Comparison of ENCODE assay signal across 8 cellular contexts in the genomic region with DNA sequence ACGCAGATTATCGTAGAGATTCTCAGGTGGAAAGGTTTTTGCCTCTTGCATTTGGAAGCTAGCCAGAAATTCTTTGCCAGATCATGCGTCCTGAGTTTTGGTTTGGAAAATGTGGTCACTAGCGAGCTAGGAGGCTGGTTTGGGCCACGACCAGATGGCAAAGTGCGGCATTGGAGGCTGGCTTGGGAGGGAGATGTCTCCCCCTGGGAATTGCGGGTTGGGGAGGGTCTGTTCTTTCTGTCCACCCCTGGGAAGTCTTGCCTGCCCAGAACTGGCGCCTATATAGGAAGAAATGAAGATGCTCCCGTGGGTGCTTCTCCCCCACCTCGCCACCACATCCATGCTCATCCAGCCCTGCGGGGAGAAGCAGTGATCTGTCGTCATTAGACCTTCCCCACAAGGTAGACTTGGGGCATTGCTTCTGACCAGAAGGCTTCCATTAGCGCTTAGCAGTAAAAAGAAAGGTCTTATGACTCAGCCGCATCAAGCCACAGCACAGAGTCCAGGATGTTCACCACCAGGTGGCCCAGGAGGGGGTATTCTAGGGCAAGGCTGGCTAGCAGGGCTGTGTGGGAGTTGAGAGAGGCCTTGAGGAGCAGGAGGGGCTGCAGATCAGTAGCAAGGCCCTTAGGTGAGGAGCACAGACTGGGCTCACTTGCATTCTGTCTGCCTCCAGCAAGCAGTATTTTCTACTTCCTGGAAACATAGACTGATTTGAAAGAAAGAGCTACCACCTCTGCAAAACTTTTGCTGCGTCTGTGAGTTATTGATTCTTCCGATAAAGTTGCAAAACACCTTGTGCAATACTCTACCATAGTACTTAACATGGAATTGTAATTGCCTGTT. TPM values are rescaled to one million over a fixed set of nuclear protein-coding genes. Genes with fewer than 3 reads are reported as not detected.
A peak's percentile ranks its signal among the peaks of the same experiment; 100 is the strongest.
DNase-seq lines count a peak whose midpoint lies in the region; ATAC-seq and TF ChIP-seq lines count a peak whose summit lies in the region.

No MANE protein-coding gene starts in this region.

- no peaks in the 10 kb centered on the region for H3K9me3 ChIP-seq in BE2C
- H3K9me3 ChIP-seq in mesodermal cell (ENCODE audit: control insufficient read depth, low read length), result no peaks in the 10 kb centered on the region

- H3K4me1 ChIP-seq in BE2C (no peaks in the 10 kb centered on the region), mesodermal cell (ENCODE audit: control insufficient read depth, insufficient read depth, low read length, poor library complexity, severe bottlenecking) (peaks cover 47% of the 10 kb centered on the region)

- DNase-seq in BE2C, result peak; percentile 66
- peak; percentile 70 to 74 for DNase-seq in Kasumi-1 (lab: John Stamatoyannopoulos, UW)
- DNase-seq in T47D (ENCODE audit: low read depth in 1 of 2, low spot score in 1 of 2), result peak; percentile 50 to 85
- DNase-seq in NCI-H1092 treated with DMSO at 0.1 percent for 48 hours (lab: John Stamatoyannopoulos, UW), result no peak

- H3K4me3 Mint-ChIP-seq in stimulated activated memory B cell treated with anti-CD40 and anti-IgM and Interleukin-4, amounts not matched to agents 10 μg/mL and 1 μg/mL and 100 μg/mL, for 72 hours, result peak overlapping the region; percentile 10

- H3K36me3 Mint-ChIP-seq in stimulated activated memory B cell treated with anti-CD40 and anti-IgM and Interleukin-4, amounts not matched to agents 10 μg/mL and 1 μg/mL and 100 μg/mL, for 72 hours, result peaks cover 18% of the 10 kb centered on the region

- no peak overlapping the region for H3K27ac ChIP-seq in VCaP
- peak overlapping the region; percentile 51 for H3K27ac ChIP-seq in mesodermal cell (ENCODE audit: low read depth, low read length, severe bottlenecking)

- peak overlapping the region; percentile 79 for H3K27ac Mint-ChIP-seq in stimulated activated memory B cell treated with anti-CD40 and anti-IgM and Interleukin-4, amounts not matched to agents 10 μg/mL and 1 μg/mL and 100 μg/mL, for 72 hours

- H3K4me1 Mint-ChIP-seq in stimulated activated memory B cell treated with anti-CD40 and anti-IgM and Interleukin-4, amounts not matched to agents 10 μg/mL and 1 μg/mL and 100 μg/mL, for 72 hours, result peaks cover 70% of the 10 kb centered on the region

- in situ Hi-C loops in T47D (cut with HindIII; ENCODE audit: low pct_unique_long_range_greater_than_20kb, low sequenced_read_pairs), result no loop called here

- ATAC-seq in GM18907 (IDR thresholded peaks at IDR 0.05; ENCODE audit: unreplicated experiment), result peak; percentile 31
- peak; percentile 63 for ATAC-seq in stimulated activated memory B cell treated with anti-CD40 and anti-IgM and Interleukin-4, amounts not matched to agents 10 μg/mL and 1 μg/mL and 100 μg/mL, for 72 hours

- no peaks in the 10 kb centered on the region for H3K36me3 ChIP-seq in BE2C
- no peaks in the 10 kb centered on the region for H3K36me3 ChIP-seq in mesodermal cell (ENCODE audit: control insufficient read depth, insufficient read depth, low read length)

- TF ChIP-seq CTCF in BE2C (IDR thresholded peaks at IDR 0.05; ENCODE audit: low read depth, low read length), result peak; percentile 48
- TF ChIP-seq CTCF in VCaP (conservative IDR thresholded peaks at IDR 0.05), result peak; percentile 24

- H3K27me3 Mint-ChIP-seq in stimulated activated memory B cell treated with anti-CD40 and anti-IgM and Interleukin-4, amounts not matched to agents 10 μg/mL and 1 μg/mL and 100 μg/mL, for 72 hours, result no peaks in the 10 kb centered on the region

- no peaks in the 10 kb centered on the region for H3K27me3 ChIP-seq in BE2C

- no peak overlapping the region for H3K4me3 ChIP-seq in BE2C (ENCODE audit: low read depth, low read length)
- H3K4me3 ChIP-seq in mesodermal cell (ENCODE audit: extremely low read depth, insufficient read depth, low read length, poor library complexity, severe bottlenecking), result no peak overlapping the region

- H3K9me3 Mint-ChIP-seq in stimulated activated memory B cell treated with anti-CD40 and anti-IgM and Interleukin-4, amounts not matched to agents 10 μg/mL and 1 μg/mL and 100 μg/mL, for 72 hours, result no peaks in the 10 kb centered on the region

- 83 to 90% methylated on average over 13 to 16 of the region's 16 CpGs for WGBS in mesodermal cell (ENCODE audit: insufficient coverage in 2 of 2), 2 experiments

RNA-seq across cellular contexts. Expression of a gene that starts 1.5 kb away (rescaled TPM):
- polyA plus RNA-seq in BE2C (2012; ENCODE audit: insufficient read depth, insufficient read length, low read depth), result 41.8 TPM
- polyA plus RNA-seq in mesodermal cell (2013, experiment 1 of 2), result 179 TPM
- 163 TPM for polyA plus RNA-seq in mesodermal cell (2013, experiment 2 of 2)
